In the genomic region with DNA sequence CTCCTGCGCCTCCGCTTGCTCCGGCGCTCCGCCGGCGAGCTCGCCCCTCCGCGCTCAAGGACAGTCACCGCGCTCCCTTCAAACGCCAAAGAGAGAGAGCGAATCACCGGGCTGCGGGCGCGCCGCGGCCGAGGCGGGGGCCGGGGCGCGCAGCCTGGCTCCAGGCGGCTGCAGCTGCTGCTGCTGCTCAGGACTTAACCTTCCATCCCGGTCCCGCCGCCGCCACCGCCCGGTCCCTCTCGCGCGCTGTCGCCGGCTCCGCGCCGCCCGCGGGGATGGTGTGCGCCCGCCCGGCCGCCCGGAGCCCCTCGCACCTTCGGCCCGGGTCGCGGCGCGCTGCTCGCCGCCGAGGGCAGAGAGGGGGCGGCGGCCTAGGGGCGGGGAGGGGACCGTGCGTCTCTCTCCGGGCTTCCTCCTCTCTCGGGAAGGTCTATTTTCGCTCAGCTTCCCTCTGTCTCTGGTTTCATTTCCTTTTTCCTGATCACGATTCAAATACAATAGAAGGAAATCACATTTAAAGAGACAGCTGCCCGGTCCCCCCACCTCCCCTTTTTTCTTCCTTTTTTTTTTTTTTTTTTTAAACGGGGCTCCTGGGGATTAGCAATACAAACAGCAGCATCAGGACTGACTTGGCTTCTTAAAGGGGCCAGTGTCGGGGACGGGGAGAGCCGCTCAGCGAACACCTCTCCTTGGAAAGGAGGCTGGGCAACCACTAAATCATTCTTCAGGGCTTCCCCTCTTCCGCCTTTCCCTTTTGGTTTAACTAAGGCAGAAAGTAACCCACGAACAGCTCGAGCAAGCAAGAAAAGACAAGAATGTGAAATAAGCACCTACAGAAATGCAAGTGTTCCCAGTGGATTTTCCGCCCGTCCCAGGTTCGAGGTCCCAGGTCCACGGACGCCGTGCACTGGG, we compare ENCODE assay signal across 1 cellular context.
A peak's percentile ranks its signal among the peaks of the same experiment; 100 is the strongest.
TF ChIP-seq lines count a peak whose summit lies in the region.

No MANE protein-coding gene starts in this region.

TF ChIP-seq in HCT116, 20 proteins besides CTCF, POLR2A, EP300 and RAD21:
- TF ChIP-seq, protein P1, sequence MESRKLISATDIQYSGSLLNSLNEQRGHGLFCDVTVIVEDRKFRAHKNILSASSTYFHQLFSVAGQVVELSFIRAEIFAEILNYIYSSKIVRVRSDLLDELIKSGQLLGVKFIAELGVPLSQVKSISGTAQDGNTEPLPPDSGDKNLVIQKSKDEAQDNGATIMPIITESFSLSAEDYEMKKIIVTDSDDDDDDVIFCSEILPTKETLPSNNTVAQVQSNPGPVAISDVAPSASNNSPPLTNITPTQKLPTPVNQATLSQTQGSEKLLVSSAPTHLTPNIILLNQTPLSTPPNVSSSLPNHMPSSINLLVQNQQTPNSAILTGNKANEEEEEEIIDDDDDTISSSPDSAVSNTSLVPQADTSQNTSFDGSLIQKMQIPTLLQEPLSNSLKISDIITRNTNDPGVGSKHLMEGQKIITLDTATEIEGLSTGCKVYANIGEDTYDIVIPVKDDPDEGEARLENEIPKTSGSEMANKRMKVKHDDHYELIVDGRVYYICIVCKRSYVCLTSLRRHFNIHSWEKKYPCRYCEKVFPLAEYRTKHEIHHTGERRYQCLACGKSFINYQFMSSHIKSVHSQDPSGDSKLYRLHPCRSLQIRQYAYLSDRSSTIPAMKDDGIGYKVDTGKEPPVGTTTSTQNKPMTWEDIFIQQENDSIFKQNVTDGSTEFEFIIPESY (IDR thresholded peaks at IDR 0.05; ENCODE audit: extremely low read depth, insufficient replicate concordance, low read length), result no peak
- TF ChIP-seq TCF7L2 (IDR thresholded peaks at IDR 0.05; ENCODE audit: borderline replicate concordance, extremely low read depth, insufficient read depth, insufficient read length) (peak; percentile 22), SRF (IDR thresholded peaks at IDR 0.05; ENCODE audit: low read depth) (no peak), YY1 (IDR thresholded peaks at IDR 0.05; ENCODE audit: extremely low read depth, insufficient replicate concordance, low read depth, low read length) (no peak)
- TF ChIP-seq, protein P2, sequence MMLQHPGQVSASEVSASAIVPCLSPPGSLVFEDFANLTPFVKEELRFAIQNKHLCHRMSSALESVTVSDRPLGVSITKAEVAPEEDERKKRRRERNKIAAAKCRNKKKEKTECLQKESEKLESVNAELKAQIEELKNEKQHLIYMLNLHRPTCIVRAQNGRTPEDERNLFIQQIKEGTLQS (IDR thresholded peaks at IDR 0.05), result no peak
